In genomic region chr10:124072106-124072505, GRCh38 we compare ENCODE assay signal across 1 cellular context.
TF ChIP-seq lines count a peak whose summit lies in the region.

No MANE protein-coding gene starts in this region.

TF ChIP-seq in HepG2, 621 proteins besides CTCF, POLR2A, EP300 and RAD21 (continued from another document):
- no peak for TF ChIP-seq ZBTB4 (CRISPR knock-in tag; IDR thresholded peaks at IDR 0.05; ENCODE audit: borderline replicate concordance)
- no peak for TF ChIP-seq LCORL (IDR thresholded peaks at IDR 0.05)
- TF ChIP-seq LCORL (CRISPR knock-in tag; IDR thresholded peaks at IDR 0.05): 0 out of 2 replicates have a peak, but pooled peaks have one; percentile 28
- no peak for TF ChIP-seq EED (CRISPR knock-in tag; IDR thresholded peaks at IDR 0.05)
- TF ChIP-seq, protein P1, sequence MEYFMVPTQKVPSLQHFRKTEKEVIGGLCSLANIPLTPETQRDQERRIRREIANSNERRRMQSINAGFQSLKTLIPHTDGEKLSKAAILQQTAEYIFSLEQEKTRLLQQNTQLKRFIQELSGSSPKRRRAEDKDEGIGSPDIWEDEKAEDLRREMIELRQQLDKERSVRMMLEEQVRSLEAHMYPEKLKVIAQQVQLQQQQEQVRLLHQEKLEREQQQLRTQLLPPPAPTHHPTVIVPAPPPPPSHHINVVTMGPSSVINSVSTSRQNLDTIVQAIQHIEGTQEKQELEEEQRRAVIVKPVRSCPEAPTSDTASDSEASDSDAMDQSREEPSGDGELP (IDR thresholded peaks at IDR 0.05; ENCODE audit: borderline replicate concordance, low read depth): peak; percentile 65; the same call in 1 of the 2 replicates
- TF ChIP-seq SAP130 (CRISPR knock-in tag; IDR thresholded peaks at IDR 0.05; ENCODE audit: low read depth): 0 out of 2 replicates have a peak, but pooled peaks have one; percentile 49
- TF ChIP-seq SALL1 (CRISPR knock-in tag; IDR thresholded peaks at IDR 0.05): peak; percentile 30; the same call in 1 of the 2 replicates
- TF ChIP-seq ZNF687 (CRISPR knock-in tag; IDR thresholded peaks at IDR 0.05): peak; percentile 62
- TF ChIP-seq JUN (CRISPR knock-in tag; IDR thresholded peaks at IDR 0.05): no peak
- TF ChIP-seq ETV5 (CRISPR knock-in tag; IDR thresholded peaks at IDR 0.05; ENCODE audit: borderline replicate concordance): peak; percentile 65; the same call in 1 of the 2 replicates
- TF ChIP-seq ZNF292 (CRISPR knock-in tag; IDR thresholded peaks at IDR 0.05; ENCODE audit: borderline replicate concordance, low read depth): peak; percentile 16; the same call in 1 of the 2 replicates
- TF ChIP-seq MED1 (CRISPR knock-in tag; IDR thresholded peaks at IDR 0.05): peak; percentile 27; the same call in 1 of the 2 replicates
- no peak for TF ChIP-seq ZNF468 (CRISPR knock-in tag; IDR thresholded peaks at IDR 0.05)
